In the genomic region with DNA sequence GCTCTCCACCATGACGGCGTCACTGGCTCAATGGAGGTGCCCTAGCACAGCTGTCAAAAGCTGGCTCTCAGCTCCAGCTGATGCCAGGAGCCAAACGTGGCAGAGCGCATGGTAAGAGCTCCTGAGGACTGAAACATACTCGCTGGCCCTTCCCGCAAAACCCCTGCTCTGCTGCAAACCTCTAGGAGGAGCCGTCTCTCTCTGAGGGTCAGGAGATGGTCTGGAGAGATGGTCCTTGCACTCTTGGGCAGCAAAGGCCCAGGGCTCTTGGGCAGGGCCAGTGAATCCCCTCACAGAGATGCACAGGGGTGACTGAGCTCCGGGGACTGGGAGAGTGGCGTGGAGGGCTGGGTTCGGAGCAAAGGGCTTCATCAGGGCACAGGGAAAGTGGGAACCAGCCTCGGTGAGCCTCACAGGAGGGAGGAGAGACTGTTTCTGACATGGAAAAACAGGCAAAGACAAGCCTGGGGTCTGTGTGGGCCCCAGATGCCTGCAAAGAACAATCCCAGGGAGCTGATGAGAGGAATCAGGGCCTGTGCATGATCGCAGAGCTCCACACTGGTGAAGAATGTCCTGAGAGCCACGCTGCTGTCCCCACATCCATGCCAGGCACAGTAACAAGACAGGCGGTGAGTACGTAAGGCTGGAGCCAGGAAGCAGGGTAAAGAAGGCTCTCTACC, we compare ENCODE assay signal across 1 cellular context.
A peak's percentile ranks its signal among the peaks of the same experiment; 100 is the strongest.
TF ChIP-seq lines count a peak whose summit lies in the region.

No MANE protein-coding gene starts in this region.

TF ChIP-seq in HepG2, 621 proteins besides CTCF, POLR2A, EP300 and RAD21 (continued from another document):
- TF ChIP-seq, protein P1, sequence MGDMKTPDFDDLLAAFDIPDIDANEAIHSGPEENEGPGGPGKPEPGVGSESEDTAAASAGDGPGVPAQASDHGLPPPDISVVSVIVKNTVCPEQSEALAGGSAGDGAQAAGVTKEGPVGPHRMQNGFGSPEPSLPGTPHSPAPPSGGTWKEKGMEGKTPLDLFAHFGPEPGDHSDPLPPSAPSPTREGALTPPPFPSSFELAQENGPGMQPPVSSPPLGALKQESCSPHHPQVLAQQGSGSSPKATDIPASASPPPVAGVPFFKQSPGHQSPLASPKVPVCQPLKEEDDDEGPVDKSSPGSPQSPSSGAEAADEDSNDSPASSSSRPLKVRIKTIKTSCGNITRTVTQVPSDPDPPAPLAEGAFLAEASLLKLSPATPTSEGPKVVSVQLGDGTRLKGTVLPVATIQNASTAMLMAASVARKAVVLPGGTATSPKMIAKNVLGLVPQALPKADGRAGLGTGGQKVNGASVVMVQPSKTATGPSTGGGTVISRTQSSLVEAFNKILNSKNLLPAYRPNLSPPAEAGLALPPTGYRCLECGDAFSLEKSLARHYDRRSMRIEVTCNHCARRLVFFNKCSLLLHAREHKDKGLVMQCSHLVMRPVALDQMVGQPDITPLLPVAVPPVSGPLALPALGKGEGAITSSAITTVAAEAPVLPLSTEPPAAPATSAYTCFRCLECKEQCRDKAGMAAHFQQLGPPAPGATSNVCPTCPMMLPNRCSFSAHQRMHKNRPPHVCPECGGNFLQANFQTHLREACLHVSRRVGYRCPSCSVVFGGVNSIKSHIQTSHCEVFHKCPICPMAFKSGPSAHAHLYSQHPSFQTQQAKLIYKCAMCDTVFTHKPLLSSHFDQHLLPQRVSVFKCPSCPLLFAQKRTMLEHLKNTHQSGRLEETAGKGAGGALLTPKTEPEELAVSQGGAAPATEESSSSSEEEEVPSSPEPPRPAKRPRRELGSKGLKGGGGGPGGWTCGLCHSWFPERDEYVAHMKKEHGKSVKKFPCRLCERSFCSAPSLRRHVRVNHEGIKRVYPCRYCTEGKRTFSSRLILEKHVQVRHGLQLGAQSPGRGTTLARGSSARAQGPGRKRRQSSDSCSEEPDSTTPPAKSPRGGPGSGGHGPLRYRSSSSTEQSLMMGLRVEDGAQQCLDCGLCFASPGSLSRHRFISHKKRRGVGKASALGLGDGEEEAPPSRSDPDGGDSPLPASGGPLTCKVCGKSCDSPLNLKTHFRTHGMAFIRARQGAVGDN (CRISPR knock-in tag; IDR thresholded peaks at IDR 0.05), result peak; percentile 27; the same call in 1 of the 2 replicates
- no peak for TF ChIP-seq TBP (CRISPR knock-in tag; IDR thresholded peaks at IDR 0.05)
- peak; percentile 59 for TF ChIP-seq STAG1 (CRISPR knock-in tag; IDR thresholded peaks at IDR 0.05)
- TF ChIP-seq, protein P2, sequence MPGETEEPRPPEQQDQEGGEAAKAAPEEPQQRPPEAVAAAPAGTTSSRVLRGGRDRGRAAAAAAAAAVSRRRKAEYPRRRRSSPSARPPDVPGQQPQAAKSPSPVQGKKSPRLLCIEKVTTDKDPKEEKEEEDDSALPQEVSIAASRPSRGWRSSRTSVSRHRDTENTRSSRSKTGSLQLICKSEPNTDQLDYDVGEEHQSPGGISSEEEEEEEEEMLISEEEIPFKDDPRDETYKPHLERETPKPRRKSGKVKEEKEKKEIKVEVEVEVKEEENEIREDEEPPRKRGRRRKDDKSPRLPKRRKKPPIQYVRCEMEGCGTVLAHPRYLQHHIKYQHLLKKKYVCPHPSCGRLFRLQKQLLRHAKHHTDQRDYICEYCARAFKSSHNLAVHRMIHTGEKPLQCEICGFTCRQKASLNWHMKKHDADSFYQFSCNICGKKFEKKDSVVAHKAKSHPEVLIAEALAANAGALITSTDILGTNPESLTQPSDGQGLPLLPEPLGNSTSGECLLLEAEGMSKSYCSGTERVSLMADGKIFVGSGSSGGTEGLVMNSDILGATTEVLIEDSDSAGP (CRISPR knock-in tag; IDR thresholded peaks at IDR 0.05; ENCODE audit: borderline replicate concordance), result peak; percentile 38; the same call in 1 of the 2 replicates
- TF ChIP-seq POLR2G (IDR thresholded peaks at IDR 0.05; ENCODE audit: low read depth, low read length), result 0 out of 2 replicates have a peak, but pooled peaks have one; percentile 37
- TF ChIP-seq ZNF891 (CRISPR knock-in tag; IDR thresholded peaks at IDR 0.05), result 0 out of 2 replicates have a peak, but pooled peaks have one; percentile 38
- TF ChIP-seq AGO2 (optimal IDR thresholded peaks at IDR 0.05; ENCODE audit: low read depth, low read length), result peak; percentile 32
- TF ChIP-seq, protein P3, sequence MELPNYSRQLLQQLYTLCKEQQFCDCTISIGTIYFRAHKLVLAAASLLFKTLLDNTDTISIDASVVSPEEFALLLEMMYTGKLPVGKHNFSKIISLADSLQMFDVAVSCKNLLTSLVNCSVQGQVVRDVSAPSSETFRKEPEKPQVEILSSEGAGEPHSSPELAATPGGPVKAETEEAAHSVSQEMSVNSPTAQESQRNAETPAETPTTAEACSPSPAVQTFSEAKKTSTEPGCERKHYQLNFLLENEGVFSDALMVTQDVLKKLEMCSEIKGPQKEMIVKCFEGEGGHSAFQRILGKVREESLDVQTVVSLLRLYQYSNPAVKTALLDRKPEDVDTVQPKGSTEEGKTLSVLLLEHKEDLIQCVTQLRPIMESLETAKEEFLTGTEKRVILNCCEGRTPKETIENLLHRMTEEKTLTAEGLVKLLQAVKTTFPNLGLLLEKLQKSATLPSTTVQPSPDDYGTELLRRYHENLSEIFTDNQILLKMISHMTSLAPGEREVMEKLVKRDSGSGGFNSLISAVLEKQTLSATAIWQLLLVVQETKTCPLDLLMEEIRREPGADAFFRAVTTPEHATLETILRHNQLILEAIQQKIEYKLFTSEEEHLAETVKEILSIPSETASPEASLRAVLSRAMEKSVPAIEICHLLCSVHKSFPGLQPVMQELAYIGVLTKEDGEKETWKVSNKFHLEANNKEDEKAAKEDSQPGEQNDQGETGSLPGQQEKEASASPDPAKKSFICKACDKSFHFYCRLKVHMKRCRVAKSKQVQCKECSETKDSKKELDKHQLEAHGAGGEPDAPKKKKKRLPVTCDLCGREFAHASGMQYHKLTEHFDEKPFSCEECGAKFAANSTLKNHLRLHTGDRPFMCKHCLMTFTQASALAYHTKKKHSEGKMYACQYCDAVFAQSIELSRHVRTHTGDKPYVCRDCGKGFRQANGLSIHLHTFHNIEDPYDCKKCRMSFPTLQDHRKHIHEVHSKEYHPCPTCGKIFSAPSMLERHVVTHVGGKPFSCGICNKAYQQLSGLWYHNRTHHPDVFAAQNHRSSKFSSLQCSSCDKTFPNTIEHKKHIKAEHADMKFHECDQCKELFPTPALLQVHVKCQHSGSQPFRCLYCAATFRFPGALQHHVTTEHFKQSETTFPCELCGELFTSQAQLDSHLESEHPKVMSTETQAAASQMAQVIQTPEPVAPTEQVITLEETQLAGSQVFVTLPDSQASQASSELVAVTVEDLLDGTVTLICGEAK (IDR thresholded peaks at IDR 0.05), result no peak
- TF ChIP-seq, protein P3 (CRISPR knock-in tag; IDR thresholded peaks at IDR 0.05), result 0 out of 2 replicates have a peak, but pooled peaks have one; percentile 42
- TF ChIP-seq, protein P4, sequence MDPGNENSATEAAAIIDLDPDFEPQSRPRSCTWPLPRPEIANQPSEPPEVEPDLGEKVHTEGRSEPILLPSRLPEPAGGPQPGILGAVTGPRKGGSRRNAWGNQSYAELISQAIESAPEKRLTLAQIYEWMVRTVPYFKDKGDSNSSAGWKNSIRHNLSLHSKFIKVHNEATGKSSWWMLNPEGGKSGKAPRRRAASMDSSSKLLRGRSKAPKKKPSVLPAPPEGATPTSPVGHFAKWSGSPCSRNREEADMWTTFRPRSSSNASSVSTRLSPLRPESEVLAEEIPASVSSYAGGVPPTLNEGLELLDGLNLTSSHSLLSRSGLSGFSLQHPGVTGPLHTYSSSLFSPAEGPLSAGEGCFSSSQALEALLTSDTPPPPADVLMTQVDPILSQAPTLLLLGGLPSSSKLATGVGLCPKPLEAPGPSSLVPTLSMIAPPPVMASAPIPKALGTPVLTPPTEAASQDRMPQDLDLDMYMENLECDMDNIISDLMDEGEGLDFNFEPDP (CRISPR knock-in tag; conservative IDR thresholded peaks at IDR 0.05), result 0 out of 2 replicates have a peak, but pooled peaks have one; percentile 37
- no peak for TF ChIP-seq ZNF7 (CRISPR knock-in tag; IDR thresholded peaks at IDR 0.05)
- TF ChIP-seq SMC3 (IDR thresholded peaks at IDR 0.05; ENCODE audit: low read length), result peak; percentile 8; the same call in 1 of the 2 replicates
- TF ChIP-seq ZNF788 (CRISPR knock-in tag; IDR thresholded peaks at IDR 0.05; ENCODE audit: borderline replicate concordance), result 0 out of 2 replicates have a peak, but pooled peaks have one; percentile 29
- TF ChIP-seq ZNF337 (CRISPR knock-in tag; IDR thresholded peaks at IDR 0.05; ENCODE audit: borderline replicate concordance, low read depth), result no peak
